ENCODE assay signal across 9 cellular contexts in genomic region chr7:155415093-155415492, GRCh38. TPM values are rescaled to one million over a fixed set of nuclear protein-coding genes. Genes with fewer than 3 reads are reported as not detected.
"Had no signal": no experiment of that assay in that cellular context is flagged by ENCODE, and none has a peak within 500 bp of the region (broad histone marks: within the 10 kb centered on the region; RNA-seq: fewer than 3 reads in every experiment).

No MANE protein-coding gene starts in this region.

- FAIRE-seq: G401.6, GM12878, GM12891, GM12892, GM18507, GM19239 had no signal

- H3K4me3 ChIP-seq: GM12878 had no signal

- DNase-seq: GDM1, GF-D8 had no signal

- ATAC-seq: GM12878 had no signal

RNA-seq across cellular contexts. Expression of gene EN2, which starts 42.8 kb away (rescaled TPM):
- total RNA-seq: G401, GM12878 had no signal
- polyA plus RNA-seq: GM12878 had no signal
